Comparison of ENCODE assay signal across 30 cellular contexts in the genomic region with DNA sequence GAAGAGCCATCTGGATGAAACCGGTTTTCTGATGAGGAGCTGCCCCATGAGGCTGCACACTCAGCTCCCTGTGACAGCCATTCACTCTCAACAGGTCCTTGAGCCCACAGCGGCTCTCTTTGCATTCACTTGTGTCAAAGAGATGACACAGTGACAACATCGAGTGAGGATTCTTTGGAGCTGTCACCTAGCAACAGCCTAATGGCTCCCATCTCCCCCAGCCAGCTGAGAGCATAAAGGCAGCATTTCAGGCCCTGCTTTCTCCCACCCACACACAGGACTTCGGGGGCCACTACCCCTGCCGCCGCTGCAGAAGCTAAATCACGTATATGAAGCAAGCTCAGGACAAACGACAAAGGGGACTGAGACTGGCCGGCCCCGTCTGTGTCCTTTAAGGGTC. TPM values are rescaled to one million over a fixed set of nuclear protein-coding genes. Genes with fewer than 3 reads are reported as not detected.
DNase-seq lines count a peak whose midpoint lies in the region; ATAC-seq, FAIRE-seq and TF ChIP-seq lines count a peak whose summit lies in the region.
"Had no signal": no experiment of that assay in that cellular context is flagged by ENCODE, and none has a peak within 500 bp of the region (broad histone marks: within the 10 kb centered on the region; RNA-seq: fewer than 3 reads in every experiment).

No MANE protein-coding gene starts in this region.

- H3K36me3 Mint-ChIP-seq in neural crest cell (ENCODE audit: low read depth) = no peaks in the 10 kb centered on the region

- no peak overlapping the region for H2AK9ac ChIP-seq in IMR-90 (replicated peaks; ENCODE audit: low read depth, low read length, poor library complexity)

- H3K27me3 ChIP-seq in IMR-90 (ENCODE audit: control insufficient read depth, insufficient read depth, low read length) (no peaks in the 10 kb centered on the region), K562 (ENCODE audit: control insufficient read depth in 2 of 2, insufficient read depth in 2 of 2, low read length in 2 of 2) (peaks cover 71 to 85% of the 10 kb centered on the region in 2 experiments)
- H3K27me3 ChIP-seq: left lung, thyroid gland had no signal

- DNase-seq in IMR-90 (no peak), NCI-H2029 (lab: John Stamatoyannopoulos, UW) (peak; percentile 70), K562 (ENCODE audit: extremely low read depth in 1 of 4, low spot score in 3 of 4) (no peak), neural crest cell (ENCODE audit: low read depth, low spot score) (peak; percentile 46), T-helper 1 cell (no peak)
- no peak for DNase-seq in activated CD8-positive, alpha-beta memory T cell treated with anti-CD3 and anti-CD28 coated beads for 24 hours
- DNase-seq in activated CD4-positive, alpha-beta T cell treated with anti-CD3 and anti-CD28 coated beads for 4 hours = no peak
- DNase-seq: activated CD4-positive, alpha-beta T cell treated with anti-CD3 and anti-CD28 coated beads, Interleukin-2, amount 50 U/mL, for 1 hour; activated effector memory CD4-positive, alpha-beta T cell treated with Interleukin-2 at 50 U/mL for 16 hours; CD4-positive, alpha-beta T cell; cerebellar nuclear complex; DMS 273 treated with DMSO at 0.1 percent for 48 hours; effector CD8-positive, alpha-beta T cell; foreskin melanocyte; immature natural killer cell; left lung; MV-4-11; NCI-H226; stimulated activated CD4-positive, alpha-beta T cell treated with anti-CD3 and anti-CD28 coated beads, Interleukin-12 subunit alpha, Interleukin-12 subunit beta, amount 100 ng/mL, for 4 hours; stimulated activated CD4-positive, alpha-beta T cell treated with anti-CD3 and anti-CD28 coated beads, Interleukin-4, amount 100 ng/mL, for 4 hours; stimulated activated naive CD8-positive, alpha-beta T cell treated with anti-CD3 and anti-CD28 coated beads, Interleukin-15, Interleukin-2, amounts not matched to agents 100 U/mL and 50 U/mL, for 24 hours; T-helper 2 cell; thyroid gland had no signal

- H3K27ac Mint-ChIP-seq in neural crest cell (ENCODE audit: unreplicated experiment) = peak overlapping the region; percentile 98
- H3K27ac Mint-ChIP-seq: CD4-positive, alpha-beta T cell; immature natural killer cell had no signal

- H3K9me3 ChIP-seq in IMR-90 (ENCODE audit: control insufficient read depth, insufficient read depth, low read length) (no peaks in the 10 kb centered on the region), K562 (replicated peaks; ENCODE audit: control insufficient read depth, insufficient read depth, low read depth, low read length) (no peaks in the 10 kb centered on the region)
- H3K9me3 ChIP-seq: left lung, thyroid gland had no signal

- H3K9me1 ChIP-seq in IMR-90 (ENCODE audit: insufficient read depth, low read length) (peaks cover 10% of the 10 kb centered on the region), K562 (ENCODE audit: control insufficient read depth, insufficient read depth, low read length) (no peaks in the 10 kb centered on the region)

- peaks cover 2% of the 10 kb centered on the region; the same call in 1 of the 2 replicates for H3K36me3 ChIP-seq in IMR-90 (ENCODE audit: control insufficient read depth, insufficient read depth, low read length)
- H3K36me3 ChIP-seq in K562 (ENCODE audit: control insufficient read depth, insufficient read depth, low read length) = no peaks in the 10 kb centered on the region
- H3K36me3 ChIP-seq: left lung, thyroid gland had no signal

- intact Hi-C loops in IMR-90 (cut with micrococcal nuclease) = no loop called here
- intact Hi-C loops in K562 (cut with micrococcal nuclease) = no loop called here

- no TSS peak for BruUV-seq in IMR-90 (replicated peaks; lab: Mats Ljungman, UMichigan)
- no TSS peak for BruUV-seq in K562 (replicated peaks; lab: Mats Ljungman, UMichigan)

- H2BK5ac ChIP-seq in IMR-90 (ENCODE audit: low read depth, low read length, poor library complexity, severe bottlenecking) = no peak overlapping the region

- TF ChIP-seq CTCF in IMR-90 (conservative IDR thresholded peaks at IDR 0.05; ENCODE audit: low read depth, low read length) (no peak), K562 (IDR thresholded peaks at IDR 0.05 in 2 of 3, conservative IDR thresholded peaks at IDR 0.05 in 1 of 3; ENCODE audit: insufficient read depth in 2 of 3, low read depth in 1 of 3, low read length in 3 of 3) (no peak), neural crest cell (conservative IDR thresholded peaks at IDR 0.05) (no peak)

- no peak overlapping the region for H2BK120ac ChIP-seq in IMR-90 (ENCODE audit: low read depth, low read length)

- no peak overlapping the region for H3K56ac ChIP-seq in IMR-90 (ENCODE audit: extremely low read depth, insufficient read depth, low read length)

- no peak overlapping the region for H3K27ac ChIP-seq in IMR-90 (ENCODE audit: insufficient read depth, low read length)
- no peak overlapping the region for H3K27ac ChIP-seq in K562 (ENCODE audit: extremely low read depth, low read depth, low read length)
- H3K27ac ChIP-seq: left lung, thyroid gland had no signal

- H3K4me3 Mint-ChIP-seq in neural crest cell = peak overlapping the region; percentile 63
- H3K4me3 Mint-ChIP-seq: CD4-positive, alpha-beta T cell; immature natural killer cell had no signal

- H3K79me1 ChIP-seq in IMR-90 (ENCODE audit: low read depth in 1 of 2, low read length in 2 of 2) = peaks cover 5 to 7% of the 10 kb centered on the region in 2 experiments; a peak in 2 of 4 replicates

- no peak overlapping the region for H4K5ac ChIP-seq in IMR-90 (ENCODE audit: low read depth, low read length)

- H3K4ac ChIP-seq in IMR-90 (ENCODE audit: low read depth, low read length) = no peak overlapping the region

- dilution Hi-C loops in IMR-90 (cut with HindIII; ENCODE audit: low sequenced_read_pairs, unreplicated experiment) = no loop called here

- H4K20me1 ChIP-seq in IMR-90 (ENCODE audit: insufficient read depth, low read length) = no peaks in the 10 kb centered on the region
- no peaks in the 10 kb centered on the region for H4K20me1 ChIP-seq in K562 (replicated peaks; ENCODE audit: control insufficient read depth, insufficient read depth, low read length)

- peaks cover 8% of the 10 kb centered on the region for H3K4me1 ChIP-seq in IMR-90 (ENCODE audit: control insufficient read depth, insufficient read depth, low read length)
- no peaks in the 10 kb centered on the region for H3K4me1 ChIP-seq in K562 (replicated peaks in 1 of 2; ENCODE audit: control insufficient read depth in 2 of 2, insufficient read depth in 2 of 2, low read length in 2 of 2)
- H3K4me1 ChIP-seq: left lung, thyroid gland had no signal

- POLR2A ChIA-PET in IMR-90 (lab: Charles Lee; ENCODE audit: unreplicated experiment) (no interaction called here), K562 (lab: Yijun Ruan, JAX) (interaction anchor here (1.3 kb wide), 1 partner anchor 13 kb away, joined by 3 read pairs; no protein-coding TSS in a partner anchor)

- no peak overlapping the region for H4K8ac ChIP-seq in IMR-90 (ENCODE audit: low read depth in 2 of 2, low read length in 2 of 2)

- H2BK20ac ChIP-seq in IMR-90 (ENCODE audit: low read depth, low read length) = no peak overlapping the region

- peaks cover 58% of the 10 kb centered on the region for H3K4me1 Mint-ChIP-seq in neural crest cell
- H3K4me1 Mint-ChIP-seq: immature natural killer cell had no signal

- no peak for TF ChIP-seq EP300 in K562 (IDR thresholded peaks at IDR 0.05; ENCODE audit: low read length)

- no peak overlapping the region for H3K4me2 ChIP-seq in IMR-90 (ENCODE audit: low read depth, low read length)
- no peak overlapping the region for H3K4me2 ChIP-seq in K562 (ENCODE audit: insufficient read depth, low read length)

- no peaks in the 10 kb centered on the region for H3K27me3 Mint-ChIP-seq in neural crest cell (ENCODE audit: low read depth)
- H3K27me3 Mint-ChIP-seq: CD4-positive, alpha-beta T cell had no signal

- in situ Hi-C loops in IMR-90 (cut with MboI; ENCODE audit: low sequenced_read_pairs) (no loop called here), K562 (cut with MboI) (no loop called here)

- 91% methylated on average over 7 of the region's 10 CpGs; no CpG with 5 or more reads in 1 of the 2 experiments for WGBS in IMR-90 (ENCODE audit: extremely low coverage in 2 of 2, insufficient read length in 1 of 2), 2 experiments
- WGBS in K562 (ENCODE audit: insufficient coverage, low coverage, missing lambda C conversion rate) = 2% methylated on average over 10 of the region's 10 CpGs

- TF ChIP-seq RAD21 in IMR-90 (IDR thresholded peaks at IDR 0.05; ENCODE audit: low read length) (no peak), K562 (CRISPR knock-in tag; conservative IDR thresholded peaks at IDR 0.05 in 1 of 2, IDR thresholded peaks at IDR 0.05 in 1 of 2) (no peak)

- H2BK15ac ChIP-seq in IMR-90 (ENCODE audit: low read depth, low read length) = no peak overlapping the region

- FAIRE-seq in K562 (lab: Jason Lieb, UNC) = no peak
- FAIRE-seq: GM12892 had no signal

- H2AFZ ChIP-seq in IMR-90 (replicated peaks; ENCODE audit: low read length, poor library complexity) (peak overlapping the region; percentile 10), K562 (ENCODE audit: low read depth, low read length) (no peak overlapping the region)

- CTCF ChIA-PET in IMR-90 (lab: Yijun Ruan, JAX) (no interaction called here), K562 (lab: Yijun Ruan, JAX; ENCODE audit: low intra/inter-chr PET ratio) (no interaction called here)

- ATAC-seq in IMR-90 (ENCODE audit: low read depth) (no peak), K562 (no peak; the same call in 2 of the 3 replicates), HG03565 (IDR thresholded peaks at IDR 0.05; ENCODE audit: unreplicated experiment) (no peak)
- ATAC-seq: HCT116; left lung; stimulated activated naive CD8-positive, alpha-beta T cell treated with anti-CD3 and anti-CD28 coated beads, Interleukin-15, Interleukin-2, amounts not matched to agents 100 U/mL and 50 U/mL, for 24 hours had no signal

- no peak overlapping the region; the same call in 1 of the 2 replicates for H2AK5ac ChIP-seq in IMR-90 (ENCODE audit: low read depth, low read length)

- H3K9me3 Mint-ChIP-seq in neural crest cell = peaks cover 6% of the 10 kb centered on the region
- H3K9me3 Mint-ChIP-seq: CD4-positive, alpha-beta T cell; immature natural killer cell had no signal

- no peak overlapping the region for H4K91ac ChIP-seq in IMR-90 (ENCODE audit: insufficient read depth, low read depth, low read length)

- H3K9ac ChIP-seq in IMR-90 (ENCODE audit: low read depth, low read length) (no peak overlapping the region), K562 (ENCODE audit: insufficient read depth in 1 of 2, low read depth in 2 of 2, low read length in 2 of 2) (peak overlapping the region in 1 of 2 experiments; percentile 8; a peak in 1 of 4 replicates)

- TF ChIP-seq POLR2A in IMR-90 (IDR thresholded peaks at IDR 0.05; ENCODE audit: low read depth, low read length) (no peak), K562 (conservative IDR thresholded peaks at IDR 0.05) (no peak)

- no peaks in the 10 kb centered on the region for H3K79me2 ChIP-seq in K562 (ENCODE audit: control insufficient read depth, insufficient read depth, low read length)

- no peak overlapping the region for H3K14ac ChIP-seq in IMR-90 (replicated peaks; ENCODE audit: low read depth, low read length)

- H3K4me3 ChIP-seq in IMR-90 (ENCODE audit: insufficient read depth, low read depth, low read length) (no peak overlapping the region), K562 (no peak overlapping the region)
- H3K4me3 ChIP-seq: left lung, thyroid gland had no signal

- H3K23ac ChIP-seq in IMR-90 (ENCODE audit: low read depth, low read length) = no peak overlapping the region

- no peak overlapping the region for H3K18ac ChIP-seq in IMR-90 (ENCODE audit: low read depth, low read length)

RNA-seq across cellular contexts. Expression of a gene that starts 4.7 kb away (rescaled TPM):
- total RNA-seq in IMR-90 (2012; rRNA removed) (365 and 382 TPM in 2 replicates), K562 (2014; rRNA removed) (not detected in 2 replicates), K562 (2014; rRNA removed; fragmentation: Illumina TruSeq; extraction: Trizol) (not detected in 2 replicates), K562 (2015; rRNA removed; fragmentation: Illumina TruSeq; extraction: Trizol) (not detected in 2 replicates), K562 (2021) (not detected in 2 replicates), neural crest cell (0.41 and 0.72 TPM in 2 replicates)
- polyA plus RNA-seq in IMR-90 (2012; rRNA removed) (287 and 316 TPM in 2 replicates), K562 (2011; rRNA removed) (0.05 TPM in 1 of 2 replicates, not detected in the other), K562 (2014; fragmentation: Illumina TruSeq; extraction: Trizol) (not detected in 2 replicates), K562 (2014; fragmentation: Nextera tagmentation; extraction: Ambion mirVana) (not detected), K562 (2014; rRNA removed) (not detected in 2 replicates)
- polyA plus RNA-seq in IMR-90 (2012; cell fraction: cytosol; rRNA removed) = 231 and 233 TPM in 2 replicates
- 693 and 899 TPM in 2 replicates for polyA plus RNA-seq in IMR-90 (2012; cell fraction: nucleus; rRNA removed; ENCODE audit: low replicate concordance)
- total RNA-seq in K562 (2011; cell fraction: chromatin; rRNA removed; ENCODE audit: low replicate concordance) = 0.79 TPM in 1 of 2 replicates, not detected in the other
- 0.13 TPM in 1 of 2 replicates, not detected in the other for total RNA-seq in K562 (2011; cell fraction: nucleolus; rRNA removed)
- total RNA-seq in K562 (2011; cell fraction: nucleoplasm; rRNA removed) = not detected in 2 replicates
- polyA plus RNA-seq in K562 (2011; cell fraction: cytosol; rRNA removed) = 0.04 and 0.06 TPM in 2 replicates
- 0.04 and 0.50 TPM in 2 replicates for polyA plus RNA-seq in K562 (2011; cell fraction: nucleus; rRNA removed)
- polyA plus RNA-seq in K562 (2012) = 0.04 and 0.08 TPM in 2 replicates
- polyA minus RNA-seq in K562 (2011; rRNA and poly(A)+ RNA removed) = not detected in 2 replicates
- polyA minus RNA-seq in K562 (2011; cell fraction: cytosol; rRNA and poly(A)+ RNA removed) = not detected in 2 replicates
- polyA minus RNA-seq in K562 (2011; cell fraction: nucleus; rRNA and poly(A)+ RNA removed) = not detected in 2 replicates
- total RNA-seq: CD4-positive, alpha-beta T cell; thyroid gland had no signal
- polyA plus RNA-seq: immature natural killer cell had no signal

RNA-seq across cellular contexts. Expression of a gene that starts 31.0 kb away (rescaled TPM):
- total RNA-seq in IMR-90 (2012; rRNA removed) (not detected in 2 replicates), K562 (2014; rRNA removed) (0.24 TPM in 1 of 2 replicates, not detected in the other), K562 (2014; rRNA removed; fragmentation: Illumina TruSeq; extraction: Trizol) (not detected in 2 replicates), K562 (2015; rRNA removed; fragmentation: Illumina TruSeq; extraction: Trizol) (not detected in 2 replicates), K562 (2021) (0.84 and 1.2 TPM in 2 replicates), neural crest cell (0.55 and 1.2 TPM in 2 replicates)
- polyA plus RNA-seq in IMR-90 (2012; rRNA removed) (0.05 TPM in 1 of 2 replicates, not detected in the other), K562 (2011; rRNA removed) (0.11 TPM in 1 of 2 replicates, not detected in the other), K562 (2014; fragmentation: Illumina TruSeq; extraction: Trizol) (0.09 TPM in 1 of 2 replicates, not detected in the other), K562 (2014; fragmentation: Nextera tagmentation; extraction: Ambion mirVana) (under 1 TPM in 1 of 2 experiments, not detected in 1; 0.04 TPM), K562 (2014; rRNA removed) (0.05 and 0.20 TPM in 2 replicates)
- polyA plus RNA-seq in IMR-90 (2012; cell fraction: cytosol; rRNA removed) = 0.14 TPM in 1 of 2 replicates, not detected in the other
- not detected in 2 replicates for polyA plus RNA-seq in IMR-90 (2012; cell fraction: nucleus; rRNA removed; ENCODE audit: low replicate concordance)
- 0.28 and 0.65 TPM in 2 replicates for total RNA-seq in K562 (2011; cell fraction: chromatin; rRNA removed; ENCODE audit: low replicate concordance)
- total RNA-seq in K562 (2011; cell fraction: nucleolus; rRNA removed) = not detected in 2 replicates
- 0.46 TPM in 1 of 2 replicates, not detected in the other for total RNA-seq in K562 (2011; cell fraction: nucleoplasm; rRNA removed)
- polyA plus RNA-seq in K562 (2011; cell fraction: cytosol; rRNA removed) = not detected in 2 replicates
- polyA plus RNA-seq in K562 (2011; cell fraction: nucleus; rRNA removed) = 0.15 and 0.37 TPM in 2 replicates
- 0.18 TPM in 1 of 2 replicates, not detected in the other for polyA plus RNA-seq in K562 (2012)
- not detected in 2 replicates for polyA minus RNA-seq in K562 (2011; rRNA and poly(A)+ RNA removed)
- polyA minus RNA-seq in K562 (2011; cell fraction: cytosol; rRNA and poly(A)+ RNA removed) = not detected in 2 replicates
- not detected in 2 replicates for polyA minus RNA-seq in K562 (2011; cell fraction: nucleus; rRNA and poly(A)+ RNA removed)
- total RNA-seq: CD4-positive, alpha-beta T cell; HT1080; left lung; mononuclear cell; renal cortical epithelial cell; SK-MEL-5; thyroid gland had no signal
- polyA plus RNA-seq: immature natural killer cell had no signal

RNA-seq across cellular contexts. Expression of a gene that starts 47.0 kb away (rescaled TPM):
- total RNA-seq in IMR-90 (2012; rRNA removed) = under 0.01 TPM in 1 of 2 replicates, not detected in the other
- polyA plus RNA-seq in IMR-90 (2012; rRNA removed) = 0.53 and 0.86 TPM in 2 replicates
- 0.32 and 0.45 TPM in 2 replicates for polyA plus RNA-seq in IMR-90 (2012; cell fraction: cytosol; rRNA removed)
- polyA plus RNA-seq in IMR-90 (2012; cell fraction: nucleus; rRNA removed; ENCODE audit: low replicate concordance) = 0.72 and 0.95 TPM in 2 replicates
- 1.00 TPM in 1 of 2 replicates, not detected in the other for total RNA-seq in K562 (2011; cell fraction: chromatin; rRNA removed; ENCODE audit: low replicate concordance)
- total RNA-seq in K562 (2011; cell fraction: nucleolus; rRNA removed) = 0.33 and 3.7 TPM in 2 replicates
- total RNA-seq in K562 (2011; cell fraction: nucleoplasm; rRNA removed) = 0.31 and 0.66 TPM in 2 replicates
- total RNA-seq in K562 (2014; rRNA removed) = 0.16 and 0.23 TPM in 2 replicates
- total RNA-seq in K562 (2014; rRNA removed; fragmentation: Illumina TruSeq; extraction: Trizol) = 0.29 and 0.91 TPM in 2 replicates
- total RNA-seq in K562 (2015; rRNA removed; fragmentation: Illumina TruSeq; extraction: Trizol) = 0.26 and 0.94 TPM in 2 replicates
- 0.18 and 0.22 TPM in 2 replicates for total RNA-seq in K562 (2021)
- 0.14 and 0.50 TPM in 2 replicates for polyA plus RNA-seq in K562 (2011; rRNA removed)
- polyA plus RNA-seq in K562 (2011; cell fraction: cytosol; rRNA removed) = 0.07 and 0.19 TPM in 2 replicates
- 0.29 and 2.2 TPM in 2 replicates for polyA plus RNA-seq in K562 (2011; cell fraction: nucleus; rRNA removed)
- polyA plus RNA-seq in K562 (2012) = 0.91 and 6.4 TPM in 2 replicates
- polyA plus RNA-seq in K562 (2014; fragmentation: Illumina TruSeq; extraction: Trizol) = 0.24 and 1.00 TPM in 2 replicates
- 1 to 10 TPM; 1.0 to 2.4 TPM for polyA plus RNA-seq in K562 (2014; fragmentation: Nextera tagmentation; extraction: Ambion mirVana)
- polyA plus RNA-seq in K562 (2014; rRNA removed) = 0.11 and 0.13 TPM in 2 replicates
- polyA minus RNA-seq in K562 (2011; rRNA and poly(A)+ RNA removed) = not detected in 2 replicates
- polyA minus RNA-seq in K562 (2011; cell fraction: cytosol; rRNA and poly(A)+ RNA removed) = not detected in 2 replicates
- not detected in 2 replicates for polyA minus RNA-seq in K562 (2011; cell fraction: nucleus; rRNA and poly(A)+ RNA removed)
- total RNA-seq in neural crest cell = not detected in 2 replicates
- total RNA-seq: CD4-positive, alpha-beta T cell; HT1080; left lung; mononuclear cell; renal cortical epithelial cell; SK-MEL-5; thyroid gland had no signal
- polyA plus RNA-seq: immature natural killer cell had no signal

Comparison
In these comparisons a context has a peak if more than half of its experiments do, and no peak if none do; other contexts are left out.
1. DNase-seq: peak in NCI-H2029 (single experiment) and neural crest cell (single experiment); none in IMR-90 (single experiment), K562 (0 of 4), activated CD8-positive, alpha-beta memory T cell treated with anti-CD3 and anti-CD28 coated beads for 24 hours (single experiment), activated CD4-positive, alpha-beta T cell treated with anti-CD3 and anti-CD28 coated beads for 4 hours (0 of 2) and T-helper 1 cell (0 of 5).
2. RNA of a gene that starts 4.7 kb away (total RNA-seq): 365 to 382 TPM in IMR-90; 0.41 to 0.72 TPM in neural crest cell and 0.13 to 0.79 TPM in K562; every median in the first group is over 100 times any median in the second.